In genomic region chr11:1942541-1943260, GRCh38 we compare ENCODE assay signal across 1 cellular context.
TF ChIP-seq lines count a peak whose summit lies in the region.

No MANE protein-coding gene starts in this region.

TF ChIP-seq in SK-N-SH, 30 proteins besides CTCF, POLR2A, EP300 and RAD21:
- TF ChIP-seq FOSL2 (IDR thresholded peaks at IDR 0.05; ENCODE audit: borderline replicate concordance, low read depth) (no peak), GABPA (IDR thresholded peaks at IDR 0.05; ENCODE audit: low read depth) (no peak), MXI1 (IDR thresholded peaks at IDR 0.05; ENCODE audit: low read depth, low read length) (no peak), REST (IDR thresholded peaks at IDR 0.05; ENCODE audit: low read depth, low read length) (no peak), SMC3 (IDR thresholded peaks at IDR 0.05; ENCODE audit: low read depth, low read length) (no peak), USF1 (IDR thresholded peaks at IDR 0.05; ENCODE audit: borderline replicate concordance, low read depth) (no peak), YY1 (IDR thresholded peaks at IDR 0.05; ENCODE audit: low read depth) (no peak), ZBTB33 (IDR thresholded peaks at IDR 0.05; ENCODE audit: borderline replicate concordance, low read depth) (no peak), JUND (IDR thresholded peaks at IDR 0.05) (no peak), POLR2AphosphoS5 (IDR thresholded peaks at IDR 0.05; ENCODE audit: low read depth, low read length) (no peak), CHD2 (IDR thresholded peaks at IDR 0.05; ENCODE audit: low read length, partially characterized antibody) (no peak), TCF12 (IDR thresholded peaks at IDR 0.05) (no peak)
